Comparison of ENCODE assay signal across 8 cellular contexts in genomic region chr15:32994810-32995424, GRCh38.
DNase-seq lines count a peak whose midpoint lies in the region; ATAC-seq, FAIRE-seq and TF ChIP-seq lines count a peak whose summit lies in the region.

No MANE protein-coding gene starts in this region.

- H3K4me1 Mint-ChIP-seq in activated CD4-positive, alpha-beta T cell treated with anti-CD3 and anti-CD28 coated beads, Interleukin-2, amount 10 ng/mL, durations not matched to agents 24 days and 14 days: no peaks in the 10 kb centered on the region

- no peaks in the 10 kb centered on the region for H3K4me1 ChIP-seq in colonic mucosa
- H3K4me1 ChIP-seq in pancreas: peaks cover 8 to 19% (median 10%) of the 10 kb centered on the region in 3 donors

- H3K27me3 Mint-ChIP-seq in activated CD4-positive, alpha-beta T cell treated with anti-CD3 and anti-CD28 coated beads, Interleukin-2, amount 10 ng/mL, durations not matched to agents 24 days and 14 days: peaks cover 12% of the 10 kb centered on the region

- no peaks in the 10 kb centered on the region for H3K9me3 ChIP-seq in colonic mucosa
- no peaks in the 10 kb centered on the region for H3K9me3 ChIP-seq in pancreas

- ATAC-seq in pancreas (peak in 3 of 4 donors; percentile 53 to 61 (median 59)), HG03095 (IDR thresholded peaks at IDR 0.05; ENCODE audit: unreplicated experiment) (no peak)

- no peak overlapping the region for H3K27ac Mint-ChIP-seq in activated CD4-positive, alpha-beta T cell treated with anti-CD3 and anti-CD28 coated beads, Interleukin-2, amount 10 ng/mL, durations not matched to agents 24 days and 14 days

- H3K27me3 ChIP-seq in colonic mucosa (no peaks in the 10 kb centered on the region), pancreas (no peaks in the 10 kb centered on the region)

- H3K36me3 ChIP-seq in colonic mucosa (no peaks in the 10 kb centered on the region), pancreas (no peaks in the 10 kb centered on the region)

- no peaks in the 10 kb centered on the region for H3K36me3 Mint-ChIP-seq in activated CD4-positive, alpha-beta T cell treated with anti-CD3 and anti-CD28 coated beads, Interleukin-2, amount 10 ng/mL, durations not matched to agents 24 days and 14 days (ENCODE audit: low read depth)

- peak; percentile 52 for TF ChIP-seq CTCF in colonic mucosa (IDR thresholded peaks at IDR 0.05)
- peak; percentile 10 to 46 (median 32) for TF ChIP-seq CTCF in pancreas (IDR thresholded peaks at IDR 0.05)

- DNase-seq in NCI-H2171 treated with DMSO at 0.1 percent for 48 hours (lab: John Stamatoyannopoulos, UW) (peak; percentile 46), NCI-H2171 (lab: John Stamatoyannopoulos, UW) (no peak), NCI-H526 treated with DMSO at 0.1 percent for 48 hours (lab: John Stamatoyannopoulos, UW) (peak; percentile 66), colonic mucosa (no peak), pancreas (no peak), GDM1 (lab: John Stamatoyannopoulos, UW) (no peak)
- DNase-seq in activated CD4-positive, alpha-beta T cell treated with anti-CD3 and anti-CD28 coated beads, Interleukin-2, amount 10 ng/mL, durations not matched to agents 24 days and 14 days: no peak

- no peak overlapping the region for H3K4me3 ChIP-seq in colonic mucosa
- H3K4me3 ChIP-seq in pancreas: no peak overlapping the region

- whole genome bisulfite sequencing in pancreas, 2 donors: 99 to 100% methylated on average over 1 of the region's 1 CpG

- H3K4me3 Mint-ChIP-seq in activated CD4-positive, alpha-beta T cell treated with anti-CD3 and anti-CD28 coated beads, Interleukin-2, amount 10 ng/mL, durations not matched to agents 24 days and 14 days: no peak overlapping the region

- intact Hi-C loops in colonic mucosa (cut with DNase I): loop anchor here (5.0 kb wide), 1 partner anchor 333 kb away; no protein-coding TSS in a partner anchor
- intact Hi-C loops in pancreas (cut with DNase I): no loop called here
- intact Hi-C loops in activated CD4-positive, alpha-beta T cell treated with anti-CD3 and anti-CD28 coated beads, Interleukin-2, amount 10 ng/mL, durations not matched to agents 24 days and 14 days (cut with micrococcal nuclease): loop anchor here (5.0 to 10.0 kb wide), 2 partner anchors 140 to 333 kb away; no protein-coding TSS in a partner anchor

- H3K9me3 Mint-ChIP-seq in activated CD4-positive, alpha-beta T cell treated with anti-CD3 and anti-CD28 coated beads, Interleukin-2, amount 10 ng/mL, durations not matched to agents 24 days and 14 days: no peaks in the 10 kb centered on the region

- H3K27ac ChIP-seq in colonic mucosa (no peak overlapping the region), pancreas (no peak overlapping the region)

- FAIRE-seq in pancreas (lab: Jason Lieb, UNC): peak; percentile 89

- H3K9ac ChIP-seq in colonic mucosa (ENCODE audit: low read depth in 2 of 2, low read length in 2 of 2): no peak overlapping the region

Comparison
In these comparisons a context has a peak if more than half of its experiments do, and no peak if none do; other contexts are left out.
1. DNase-seq: peak in NCI-H2171 treated with DMSO at 0.1 percent for 48 hours (single experiment) and NCI-H526 treated with DMSO at 0.1 percent for 48 hours (single experiment); none in NCI-H2171 (single experiment), colonic mucosa (single experiment), pancreas (0 of 6), activated CD4-positive, alpha-beta T cell treated with anti-CD3 and anti-CD28 coated beads, Interleukin-2, amount 10 ng/mL, durations not matched to agents 24 days and 14 days (single experiment) and GDM1 (single experiment).
2. intact Hi-C loops: an anchor here in colonic mucosa (5.0 kb wide) and activated CD4-positive, alpha-beta T cell treated with anti-CD3 and anti-CD28 coated beads, Interleukin-2, amount 10 ng/mL, durations not matched to agents 24 days and 14 days (5.0 to 10.0 kb wide); none called in pancreas.